9 cellular contexts compared by ENCODE assay signal in genomic region chr20:42747765-42748411, GRCh38.
"Had no signal": no experiment of that assay in that cellular context is flagged by ENCODE, and none has a peak within 500 bp of the region (broad histone marks: within the 10 kb centered on the region; RNA-seq: fewer than 3 reads in every experiment).

No MANE protein-coding gene starts in this region.

- DNase-seq: activated CD4-positive, alpha-beta memory T cell treated with anti-CD3 and anti-CD28 coated beads for 36 hours; activated CD4-positive, alpha-beta T cell treated with anti-CD3 and anti-CD28 coated beads for 36 hours; activated gamma-delta T cell treated with Interleukin-2 at 50 U/mL for 16 hours; activated T-cell treated with anti-CD3 and anti-CD28 coated beads for 4 hours; effector CD4-positive, alpha-beta T cell; stimulated activated naive CD4-positive, alpha-beta T cell had no signal

- H3K4me3 ChIP-seq: lung had no signal

- ATAC-seq: activated CD4-positive, alpha-beta T cell treated with anti-CD3 and anti-CD28 coated beads for 36 hours; esophagus mucosa; WTC11 had no signal
